14 cellular contexts compared by ENCODE assay signal in genomic region chr22:43821606-43822425, GRCh38. TPM values are rescaled to one million over a fixed set of nuclear protein-coding genes. Genes with fewer than 3 reads are reported as not detected.
"Had no signal": no experiment of that assay in that cellular context is flagged by ENCODE, and none has a peak within 500 bp of the region (broad histone marks: within the 10 kb centered on the region; RNA-seq: fewer than 3 reads in every experiment).

No MANE protein-coding gene starts in this region.

- H3K4me3 ChIP-seq: breast epithelium, left ventricle myocardium inferior, ovary, tibial nerve had no signal

- FAIRE-seq: endometrium, keratinocyte had no signal

- H3K9me3 Mint-ChIP-seq: activated naive CD4-positive, alpha-beta T cell treated with anti-CD3 and anti-CD28 coated beads for 36 hours; activated naive CD8-positive, alpha-beta T cell treated with anti-CD3 and anti-CD28 coated beads, Interleukin-2, amount 50 U/mL, for 24 hours; activated T-helper 2 cell treated with anti-CD3 and anti-CD28 coated beads, Interferon-gamma antibody, Interleukin-2, Interleukin-4, amounts not matched to agents 10 μg/mL and 5 μg/mL and 100 μg/mL, durations not matched to agents 14 hours and 24 hours and 36 hours; memory B cell; nephron; stimulated activated memory B cell treated with anti-CD40 and anti-IgM and Interleukin-4, amounts not matched to agents 10 μg/mL and 1 μg/mL and 100 μg/mL, for 72 hours had no signal

- H3K9me3 ChIP-seq: breast epithelium, left ventricle myocardium inferior, ovary, tibial nerve had no signal

- ATAC-seq: activated naive CD8-positive, alpha-beta T cell treated with anti-CD3 and anti-CD28 coated beads, Interleukin-2, amount 50 U/mL, for 24 hours; stimulated activated memory B cell treated with anti-CD40 and anti-IgM and Interleukin-4, amounts not matched to agents 10 μg/mL and 1 μg/mL and 100 μg/mL, for 72 hours had no signal

- DNase-seq: activated naive CD4-positive, alpha-beta T cell treated with anti-CD3 and anti-CD28 coated beads for 36 hours; activated naive CD8-positive, alpha-beta T cell treated with anti-CD3 and anti-CD28 coated beads, Interleukin-2, amount 50 U/mL, for 24 hours; left ventricle myocardium inferior had no signal

- H3K27ac ChIP-seq: breast epithelium, left ventricle myocardium inferior, ovary, tibial nerve had no signal

- H3K4me3 Mint-ChIP-seq: activated naive CD4-positive, alpha-beta T cell treated with anti-CD3 and anti-CD28 coated beads for 36 hours; activated naive CD8-positive, alpha-beta T cell treated with anti-CD3 and anti-CD28 coated beads, Interleukin-2, amount 50 U/mL, for 24 hours; memory B cell; stimulated activated memory B cell treated with anti-CD40 and anti-IgM and Interleukin-4, amounts not matched to agents 10 μg/mL and 1 μg/mL and 100 μg/mL, for 72 hours had no signal

- H3K36me3 Mint-ChIP-seq: memory B cell; stimulated activated memory B cell treated with anti-CD40 and anti-IgM and Interleukin-4, amounts not matched to agents 10 μg/mL and 1 μg/mL and 100 μg/mL, for 72 hours had no signal

- H3K27ac Mint-ChIP-seq: activated naive CD4-positive, alpha-beta T cell treated with anti-CD3 and anti-CD28 coated beads for 36 hours; activated naive CD8-positive, alpha-beta T cell treated with anti-CD3 and anti-CD28 coated beads, Interleukin-2, amount 50 U/mL, for 24 hours; activated T-helper 2 cell treated with anti-CD3 and anti-CD28 coated beads, Interferon-gamma antibody, Interleukin-2, Interleukin-4, amounts not matched to agents 10 μg/mL and 5 μg/mL and 100 μg/mL, durations not matched to agents 14 hours and 24 hours and 36 hours; memory B cell; stimulated activated memory B cell treated with anti-CD40 and anti-IgM and Interleukin-4, amounts not matched to agents 10 μg/mL and 1 μg/mL and 100 μg/mL, for 72 hours had no signal

- H3K4me1 ChIP-seq: breast epithelium, left ventricle myocardium inferior had no signal

- H3K4me1 Mint-ChIP-seq: activated naive CD8-positive, alpha-beta T cell treated with anti-CD3 and anti-CD28 coated beads, Interleukin-2, amount 50 U/mL, for 24 hours; memory B cell; stimulated activated memory B cell treated with anti-CD40 and anti-IgM and Interleukin-4, amounts not matched to agents 10 μg/mL and 1 μg/mL and 100 μg/mL, for 72 hours had no signal

- H3K36me3 ChIP-seq: breast epithelium, left ventricle myocardium inferior, ovary had no signal

- H3K27me3 ChIP-seq: ovary had no signal

RNA-seq across cellular contexts. Expression of gene SULT4A1, which starts 40.5 kb away (rescaled TPM):
- total RNA-seq: activated naive CD4-positive, alpha-beta T cell treated with anti-CD3 and anti-CD28 coated beads for 36 hours; activated T-helper 2 cell treated with anti-CD3 and anti-CD28 coated beads, Interferon-gamma antibody, Interleukin-2, Interleukin-4, amounts not matched to agents 10 μg/mL and 5 μg/mL and 100 μg/mL, durations not matched to agents 14 hours and 24 hours and 36 hours; aorta; dermis microvascular lymphatic vessel endothelial cell had no signal
